8 cellular contexts compared by ENCODE assay signal in genomic region chr16:68469728-68470460, GRCh38. TPM values are rescaled to one million over a fixed set of nuclear protein-coding genes. Genes with fewer than 3 reads are reported as not detected.
DNase-seq lines count a peak whose midpoint lies in the region; ATAC-seq, FAIRE-seq and TF ChIP-seq lines count a peak whose summit lies in the region.

No MANE protein-coding gene starts in this region.

- H3K4me3 Mint-ChIP-seq in T-helper 17 cell, result peak overlapping the region; percentile 96

- dilution Hi-C loops in keratinocyte (cut with MboI; ENCODE audit: extremely low pct_ligation_motif_present, low sequenced_read_pairs), result no loop called here

- no peaks in the 10 kb centered on the region for H4K20me1 ChIP-seq in keratinocyte (ENCODE audit: control insufficient read depth, extremely low read depth, insufficient read depth, low read length)

- H3K27ac ChIP-seq in keratinocyte (ENCODE audit: control insufficient read depth, insufficient read depth, low read length), result no peak overlapping the region

- TF ChIP-seq CTCF in keratinocyte (optimal IDR thresholded peaks at IDR 0.05 in 1 of 3, IDR thresholded peaks at IDR 0.05 in 1 of 3, conservative IDR thresholded peaks at IDR 0.05 in 1 of 3; ENCODE audit: extremely low read depth in 1 of 3, insufficient read depth in 2 of 3, low read length in 3 of 3), result no peak

- no peaks in the 10 kb centered on the region for H3K27me3 ChIP-seq in keratinocyte (ENCODE audit: control insufficient read depth, extremely low read depth, insufficient read depth, low read length)

- H3K4me1 ChIP-seq in keratinocyte (ENCODE audit: control insufficient read depth, extremely low read depth, insufficient read depth, low read length), result peaks cover 4% of the 10 kb centered on the region

- no peaks in the 10 kb centered on the region for H3K27me3 Mint-ChIP-seq in T-helper 17 cell

- no peak overlapping the region for H3K9ac ChIP-seq in keratinocyte (ENCODE audit: control insufficient read depth, extremely low read depth, insufficient read depth, low read length)

- peak overlapping the region in 1 of 3 experiments; percentile 24 for H3K4me3 ChIP-seq in keratinocyte (ENCODE audit: control insufficient read depth in 2 of 3, extremely low read depth in 1 of 3, insufficient read depth in 2 of 3, low read depth in 1 of 3, low read length in 3 of 3)

- DNase-seq in T-helper 17 cell (no peak), keratinocyte (ENCODE audit: low read depth, low spot score) (no peak), COLO668 (lab: John Stamatoyannopoulos, UW; ENCODE audit: unreplicated experiment) (no peak), occipital lobe (lab: John Stamatoyannopoulos, UW) (no peak), NCI-H2227 treated with DMSO at 0.1 percent for 48 hours (lab: John Stamatoyannopoulos, UW) (no peak), DMS114 treated with DMSO at 0.1 percent for 48 hours (lab: John Stamatoyannopoulos, UW; ENCODE audit: unreplicated experiment) (no peak)

- ATAC-seq in GM18873 (IDR thresholded peaks at IDR 0.05; ENCODE audit: low FRiP score, unreplicated experiment), result peak; percentile 8
- ATAC-seq in HG02938 (IDR thresholded peaks at IDR 0.05; ENCODE audit: unreplicated experiment), result peak; percentile 17
- peak; percentile 56 for ATAC-seq in T-helper 17 cell

- no peaks in the 10 kb centered on the region for H3K9me3 ChIP-seq in T-helper 17 cell (ENCODE audit: control insufficient read depth, low read length, poor library complexity, severe bottlenecking)
- H3K9me3 ChIP-seq in keratinocyte (ENCODE audit: control insufficient read depth, low read depth, low read length), result no peaks in the 10 kb centered on the region

- H3K27ac Mint-ChIP-seq in T-helper 17 cell, result peak overlapping the region; percentile 98

- H3K79me2 ChIP-seq in keratinocyte (ENCODE audit: control insufficient read depth, insufficient read depth, low read length), result no peaks in the 10 kb centered on the region

- no peak for FAIRE-seq in keratinocyte (lab: Jason Lieb, UNC)

- no peak overlapping the region for H2AFZ ChIP-seq in keratinocyte (ENCODE audit: control insufficient read depth, low read length)

- H3K36me3 ChIP-seq in keratinocyte (ENCODE audit: control insufficient read depth in 2 of 2, extremely low read depth in 1 of 2, insufficient read depth in 2 of 2, low read length in 2 of 2), result no peaks in the 10 kb centered on the region

- peaks cover 35% of the 10 kb centered on the region for H3K4me1 Mint-ChIP-seq in T-helper 17 cell

- H3K36me3 Mint-ChIP-seq in T-helper 17 cell (ENCODE audit: low read depth), result peaks cover 2% of the 10 kb centered on the region

- peak overlapping the region; percentile 48 for H3K4me2 ChIP-seq in keratinocyte (ENCODE audit: control insufficient read depth, extremely low read depth, insufficient read depth, low read depth, low read length)

- no peaks in the 10 kb centered on the region for H3K9me1 ChIP-seq in keratinocyte (ENCODE audit: control insufficient read depth, extremely low read depth, insufficient read depth, low read length)

RNA-seq across cellular contexts. Expression of gene SMPD3, which starts 21.6 kb away (rescaled TPM):
- under 1 TPM; 0.70 to 0.99 TPM for total RNA-seq in T-helper 17 cell
- polyA plus RNA-seq in keratinocyte, result 0.05 to 0.34 TPM (median 0.14 TPM) in 3 replicates
- polyA plus RNA-seq in keratinocyte (2011; ENCODE audit: low read depth), result 1.7 TPM
- 0.02 and 0.12 TPM in 2 replicates for polyA plus RNA-seq in keratinocyte (2011; cell fraction: cytosol; rRNA removed)
- polyA plus RNA-seq in keratinocyte (2011; cell fraction: nucleus; rRNA removed), result 0.60 and 0.96 TPM in 2 replicates
- 0.24 and 3.2 TPM in 2 replicates for polyA plus RNA-seq in keratinocyte (2012; ENCODE audit: low replicate concordance)
- polyA minus RNA-seq in keratinocyte, result 1.7 to 4.1 TPM in 2 of 3 replicates, not detected in the other
- polyA minus RNA-seq in keratinocyte (2011; cell fraction: cytosol; rRNA and poly(A)+ RNA removed), result not detected
- 2.1 and 3.5 TPM in 2 replicates for polyA minus RNA-seq in keratinocyte (2011; cell fraction: nucleus; rRNA and poly(A)+ RNA removed)
- 67.2 TPM for total RNA-seq in occipital lobe

Comparison
In these comparisons a context has a peak if more than half of its experiments do, and no peak if none do; other contexts are left out.
1. RNA of gene SMPD3, which starts 21.6 kb away (total RNA-seq): 67.2 TPM in occipital lobe (single experiment); 0.70 to 0.99 TPM in T-helper 17 cell; every median in the first group is over 10 times any median in the second.
2. Peak in every context shown above with its lines, with median percentiles within 50 percentile points of each other: ATAC-seq.